ENCODE assay signal across 1 cellular context in the genomic region with DNA sequence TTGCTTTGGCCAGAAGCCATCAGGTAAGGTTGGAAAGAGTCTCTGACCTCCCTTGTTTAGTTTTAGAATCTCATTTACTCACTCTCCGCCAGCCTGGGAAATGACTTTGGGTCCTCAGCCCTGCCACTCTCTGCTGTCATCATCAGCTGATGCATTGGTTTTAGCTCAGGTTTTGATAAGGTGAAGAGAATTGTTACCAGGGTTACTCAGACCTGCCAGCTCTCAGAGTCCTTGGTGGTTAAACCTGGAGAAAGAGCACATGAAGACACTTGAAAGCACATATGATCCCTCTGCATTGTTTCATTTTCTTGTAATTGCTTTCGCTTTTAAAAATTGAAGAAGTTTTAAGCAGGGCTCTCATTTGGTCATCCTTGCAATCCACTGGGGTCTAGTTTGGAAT.
TF ChIP-seq lines count a peak whose summit lies in the region.

No MANE protein-coding gene starts in this region.

TF ChIP-seq in GM12878, 131 proteins besides CTCF, POLR2A, EP300 and RAD21 (continued from another document):
- TF ChIP-seq HDAC2 (IDR thresholded peaks at IDR 0.05) (no peak), SMAD1 (IDR thresholded peaks at IDR 0.05; ENCODE audit: low read depth, partially characterized antibody) (no peak), RUNX3 (IDR thresholded peaks at IDR 0.05; ENCODE audit: low read length) (peak; percentile 11; the same call in 1 of the 2 replicates), FOXM1 (IDR thresholded peaks at IDR 0.05; ENCODE audit: low read depth, low read length) (no peak), YY1 (IDR thresholded peaks at IDR 0.05; ENCODE audit: low read depth, low read length) (no peak), RAD51 (IDR thresholded peaks at IDR 0.05) (peak; percentile 37; the same call in 1 of the 2 replicates)
- TF ChIP-seq, protein P1, sequence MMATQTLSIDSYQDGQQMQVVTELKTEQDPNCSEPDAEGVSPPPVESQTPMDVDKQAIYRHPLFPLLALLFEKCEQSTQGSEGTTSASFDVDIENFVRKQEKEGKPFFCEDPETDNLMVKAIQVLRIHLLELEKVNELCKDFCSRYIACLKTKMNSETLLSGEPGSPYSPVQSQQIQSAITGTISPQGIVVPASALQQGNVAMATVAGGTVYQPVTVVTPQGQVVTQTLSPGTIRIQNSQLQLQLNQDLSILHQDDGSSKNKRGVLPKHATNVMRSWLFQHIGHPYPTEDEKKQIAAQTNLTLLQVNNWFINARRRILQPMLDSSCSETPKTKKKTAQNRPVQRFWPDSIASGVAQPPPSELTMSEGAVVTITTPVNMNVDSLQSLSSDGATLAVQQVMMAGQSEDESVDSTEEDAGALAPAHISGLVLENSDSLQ (IDR thresholded peaks at IDR 0.05) = peak; percentile 51; the same call in 1 of the 2 replicates
- TF ChIP-seq, protein P2, sequence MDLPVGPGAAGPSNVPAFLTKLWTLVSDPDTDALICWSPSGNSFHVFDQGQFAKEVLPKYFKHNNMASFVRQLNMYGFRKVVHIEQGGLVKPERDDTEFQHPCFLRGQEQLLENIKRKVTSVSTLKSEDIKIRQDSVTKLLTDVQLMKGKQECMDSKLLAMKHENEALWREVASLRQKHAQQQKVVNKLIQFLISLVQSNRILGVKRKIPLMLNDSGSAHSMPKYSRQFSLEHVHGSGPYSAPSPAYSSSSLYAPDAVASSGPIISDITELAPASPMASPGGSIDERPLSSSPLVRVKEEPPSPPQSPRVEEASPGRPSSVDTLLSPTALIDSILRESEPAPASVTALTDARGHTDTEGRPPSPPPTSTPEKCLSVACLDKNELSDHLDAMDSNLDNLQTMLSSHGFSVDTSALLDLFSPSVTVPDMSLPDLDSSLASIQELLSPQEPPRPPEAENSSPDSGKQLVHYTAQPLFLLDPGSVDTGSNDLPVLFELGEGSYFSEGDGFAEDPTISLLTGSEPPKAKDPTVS (IDR thresholded peaks at IDR 0.05; ENCODE audit: low read depth, low read length) = no peak
